In genomic region chr2:200873561-200873960, GRCh38 we compare ENCODE assay signal across 1 cellular context.
TF ChIP-seq lines count a peak whose summit lies in the region.

No MANE protein-coding gene starts in this region.

TF ChIP-seq in K562, 482 proteins besides CTCF, POLR2A, EP300 and RAD21 (continued from another document):
- TF ChIP-seq THAP12 (CRISPR knock-in tag; IDR thresholded peaks at IDR 0.05) (no peak), RREB1 (CRISPR knock-in tag; IDR thresholded peaks at IDR 0.05) (no peak), FOSL1 (tag; conservative IDR thresholded peaks at IDR 0.05) (peak; percentile 70), ZNF253 (CRISPR knock-in tag; conservative IDR thresholded peaks at IDR 0.05) (no peak)
